In genomic region chr9:8436791-8437190, GRCh38 we compare ENCODE assay signal across 18 cellular contexts.
DNase-seq lines count a peak whose midpoint lies in the region; ATAC-seq and TF ChIP-seq lines count a peak whose summit lies in the region.
"Had no signal": no experiment of that assay in that cellular context is flagged by ENCODE, and none has a peak within 500 bp of the region (broad histone marks: within the 10 kb centered on the region; RNA-seq: fewer than 3 reads in every experiment).

No MANE protein-coding gene starts in this region.

- H3K27me3 ChIP-seq in upper lobe of right lung, result no peaks in the 10 kb centered on the region

- CTCF ChIA-PET in WTC11 (lab: Charles Lee), result no interaction called here

- no peaks in the 10 kb centered on the region for H3K4me1 ChIP-seq in upper lobe of right lung

- peak overlapping the region; percentile 92 for H3K27ac Mint-ChIP-seq in activated T-cell treated with anti-CD3 and anti-CD28 coated beads, Interleukin-2, amount 50 U/mL, for 24 hours
- H3K27ac Mint-ChIP-seq in WTC11, result peak overlapping the region; percentile 60; the same call in 1 of the 2 replicates
- H3K27ac Mint-ChIP-seq in activated naive CD8-positive, alpha-beta T cell treated with anti-CD3 and anti-CD28 coated beads for 36 hours, result peak overlapping the region; percentile 70
- no peak overlapping the region for H3K27ac Mint-ChIP-seq in stimulated activated memory B cell treated with anti-CD40 and anti-IgM and Interleukin-4, amounts not matched to agents 10 μg/mL and 1 μg/mL and 100 μg/mL, for 72 hours
- H3K27ac Mint-ChIP-seq: CD4-positive, CD25-positive, alpha-beta regulatory T cell; GM23338 had no signal

- no peaks in the 10 kb centered on the region for H3K36me3 Mint-ChIP-seq in activated T-cell treated with anti-CD3 and anti-CD28 coated beads, Interleukin-2, amount 50 U/mL, for 24 hours (ENCODE audit: low read depth)
- H3K36me3 Mint-ChIP-seq in WTC11, result no peaks in the 10 kb centered on the region
- H3K36me3 Mint-ChIP-seq in activated naive CD8-positive, alpha-beta T cell treated with anti-CD3 and anti-CD28 coated beads for 36 hours, result peaks cover 2% of the 10 kb centered on the region
- no peaks in the 10 kb centered on the region for H3K36me3 Mint-ChIP-seq in stimulated activated memory B cell treated with anti-CD40 and anti-IgM and Interleukin-4, amounts not matched to agents 10 μg/mL and 1 μg/mL and 100 μg/mL, for 72 hours
- H3K36me3 Mint-ChIP-seq: CD4-positive, CD25-positive, alpha-beta regulatory T cell had no signal

- no peak overlapping the region for H3K4me3 Mint-ChIP-seq in activated T-cell treated with anti-CD3 and anti-CD28 coated beads, Interleukin-2, amount 50 U/mL, for 24 hours
- no peak overlapping the region for H3K4me3 Mint-ChIP-seq in WTC11
- H3K4me3 Mint-ChIP-seq in activated naive CD8-positive, alpha-beta T cell treated with anti-CD3 and anti-CD28 coated beads for 36 hours, result no peak overlapping the region
- H3K4me3 Mint-ChIP-seq in stimulated activated memory B cell treated with anti-CD40 and anti-IgM and Interleukin-4, amounts not matched to agents 10 μg/mL and 1 μg/mL and 100 μg/mL, for 72 hours, result no peak overlapping the region
- H3K4me3 Mint-ChIP-seq: CD4-positive, CD25-positive, alpha-beta regulatory T cell; GM23338 had no signal

- peaks cover 18% of the 10 kb centered on the region for H3K4me1 Mint-ChIP-seq in activated T-cell treated with anti-CD3 and anti-CD28 coated beads, Interleukin-2, amount 50 U/mL, for 24 hours (ENCODE audit: low read depth)
- peaks cover 15% of the 10 kb centered on the region for H3K4me1 Mint-ChIP-seq in WTC11
- peaks cover 19% of the 10 kb centered on the region for H3K4me1 Mint-ChIP-seq in activated naive CD8-positive, alpha-beta T cell treated with anti-CD3 and anti-CD28 coated beads for 36 hours
- no peaks in the 10 kb centered on the region for H3K4me1 Mint-ChIP-seq in stimulated activated memory B cell treated with anti-CD40 and anti-IgM and Interleukin-4, amounts not matched to agents 10 μg/mL and 1 μg/mL and 100 μg/mL, for 72 hours
- H3K4me1 Mint-ChIP-seq: CD4-positive, CD25-positive, alpha-beta regulatory T cell had no signal

- ATAC-seq in WTC11 (no peak), upper lobe of right lung (no peak), GM19455 (IDR thresholded peaks at IDR 0.05; ENCODE audit: unreplicated experiment) (no peak)
- ATAC-seq in stimulated activated memory B cell treated with anti-CD40 and anti-IgM and Interleukin-4, amounts not matched to agents 10 μg/mL and 1 μg/mL and 100 μg/mL, for 72 hours, result peak; percentile 31
- ATAC-seq: GM23338, Right ventricle myocardium inferior had no signal

- no peak overlapping the region for H3K27ac ChIP-seq in upper lobe of right lung

- no peak for TF ChIP-seq CTCF in WTC11 (IDR thresholded peaks at IDR 0.05)
- no peak for TF ChIP-seq CTCF in upper lobe of right lung (IDR thresholded peaks at IDR 0.05)

- in situ Hi-C loops in G401 (cut with HindIII; ENCODE audit: low sequenced_read_pairs), result no loop called here

- H3K36me3 ChIP-seq in upper lobe of right lung, result no peaks in the 10 kb centered on the region
- H3K36me3 ChIP-seq: HAP-1 had no signal

- no peaks in the 10 kb centered on the region for H3K9me3 ChIP-seq in upper lobe of right lung
- H3K9me3 ChIP-seq: HAP-1 had no signal

- H3K4me3 ChIP-seq in upper lobe of right lung, result no peak overlapping the region
- H3K4me3 ChIP-seq: GM23338, HAP-1 had no signal

- POLR2A ChIA-PET in WTC11 (lab: Charles Lee), result no interaction called here

- H3K27me3 Mint-ChIP-seq in activated T-cell treated with anti-CD3 and anti-CD28 coated beads, Interleukin-2, amount 50 U/mL, for 24 hours, result peaks cover 2% of the 10 kb centered on the region
- H3K27me3 Mint-ChIP-seq in WTC11 (ENCODE audit: low read depth), result no peaks in the 10 kb centered on the region
- peaks cover 6% of the 10 kb centered on the region for H3K27me3 Mint-ChIP-seq in activated naive CD8-positive, alpha-beta T cell treated with anti-CD3 and anti-CD28 coated beads for 36 hours
- H3K27me3 Mint-ChIP-seq in stimulated activated memory B cell treated with anti-CD40 and anti-IgM and Interleukin-4, amounts not matched to agents 10 μg/mL and 1 μg/mL and 100 μg/mL, for 72 hours, result no peaks in the 10 kb centered on the region

- H3K9me3 Mint-ChIP-seq in activated T-cell treated with anti-CD3 and anti-CD28 coated beads, Interleukin-2, amount 50 U/mL, for 24 hours, result no peaks in the 10 kb centered on the region
- no peaks in the 10 kb centered on the region for H3K9me3 Mint-ChIP-seq in WTC11
- H3K9me3 Mint-ChIP-seq in activated naive CD8-positive, alpha-beta T cell treated with anti-CD3 and anti-CD28 coated beads for 36 hours, result no peaks in the 10 kb centered on the region
- H3K9me3 Mint-ChIP-seq in stimulated activated memory B cell treated with anti-CD40 and anti-IgM and Interleukin-4, amounts not matched to agents 10 μg/mL and 1 μg/mL and 100 μg/mL, for 72 hours, result no peaks in the 10 kb centered on the region
- H3K9me3 Mint-ChIP-seq: GM23338 had no signal

- no peak for DNase-seq in activated T-cell treated with anti-CD3 and anti-CD28 coated beads, Interleukin-2, amount 50 U/mL, for 24 hours
- no peak for DNase-seq in activated T-cell treated with anti-CD3 and anti-CD28 coated beads, Interleukin-2, amount 50 U/mL, for 48 hours
- DNase-seq in WTC11 (ENCODE audit: low spot score) (no peak), upper lobe of right lung (no peak), G401 (ENCODE audit: low spot score) (no peak)
- DNase-seq in activated naive CD8-positive, alpha-beta T cell treated with anti-CD3 and anti-CD28 coated beads for 36 hours, result no peak
- DNase-seq: CD4-positive, CD25-positive, alpha-beta regulatory T cell; COR-L47; DMS79; Kasumi-1; NCI-H187; NCI-H446; NCI-H526 had no signal

- intact Hi-C loops in upper lobe of right lung (cut with DNase I), result no loop called here

TF ChIP-seq in WTC11, 78 proteins besides CTCF, POLR2A, EP300 and RAD21:
- TF ChIP-seq E2F5 (CRISPR knock-in tag; IDR thresholded peaks at IDR 0.05), result no peak
- TF ChIP-seq, protein P1, sequence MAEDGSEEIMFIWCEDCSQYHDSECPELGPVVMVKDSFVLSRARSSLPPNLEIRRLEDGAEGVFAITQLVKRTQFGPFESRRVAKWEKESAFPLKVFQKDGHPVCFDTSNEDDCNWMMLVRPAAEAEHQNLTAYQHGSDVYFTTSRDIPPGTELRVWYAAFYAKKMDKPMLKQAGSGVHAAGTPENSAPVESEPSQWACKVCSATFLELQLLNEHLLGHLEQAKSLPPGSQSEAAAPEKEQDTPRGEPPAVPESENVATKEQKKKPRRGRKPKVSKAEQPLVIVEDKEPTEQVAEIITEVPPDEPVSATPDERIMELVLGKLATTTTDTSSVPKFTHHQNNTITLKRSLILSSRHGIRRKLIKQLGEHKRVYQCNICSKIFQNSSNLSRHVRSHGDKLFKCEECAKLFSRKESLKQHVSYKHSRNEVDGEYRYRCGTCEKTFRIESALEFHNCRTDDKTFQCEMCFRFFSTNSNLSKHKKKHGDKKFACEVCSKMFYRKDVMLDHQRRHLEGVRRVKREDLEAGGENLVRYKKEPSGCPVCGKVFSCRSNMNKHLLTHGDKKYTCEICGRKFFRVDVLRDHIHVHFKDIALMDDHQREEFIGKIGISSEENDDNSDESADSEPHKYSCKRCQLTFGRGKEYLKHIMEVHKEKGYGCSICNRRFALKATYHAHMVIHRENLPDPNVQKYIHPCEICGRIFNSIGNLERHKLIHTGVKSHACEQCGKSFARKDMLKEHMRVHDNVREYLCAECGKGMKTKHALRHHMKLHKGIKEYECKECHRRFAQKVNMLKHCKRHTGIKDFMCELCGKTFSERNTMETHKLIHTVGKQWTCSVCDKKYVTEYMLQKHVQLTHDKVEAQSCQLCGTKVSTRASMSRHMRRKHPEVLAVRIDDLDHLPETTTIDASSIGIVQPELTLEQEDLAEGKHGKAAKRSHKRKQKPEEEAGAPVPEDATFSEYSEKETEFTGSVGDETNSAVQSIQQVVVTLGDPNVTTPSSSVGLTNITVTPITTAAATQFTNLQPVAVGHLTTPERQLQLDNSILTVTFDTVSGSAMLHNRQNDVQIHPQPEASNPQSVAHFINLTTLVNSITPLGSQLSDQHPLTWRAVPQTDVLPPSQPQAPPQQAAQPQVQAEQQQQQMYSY (CRISPR knock-in tag; IDR thresholded peaks at IDR 0.05), result no peak
- no peak for TF ChIP-seq FOXP1 (CRISPR knock-in tag; IDR thresholded peaks at IDR 0.05; ENCODE audit: borderline replicate concordance)
- no peak for TF ChIP-seq ZNF121 (CRISPR knock-in tag; IDR thresholded peaks at IDR 0.05)
- TF ChIP-seq JAZF1 (CRISPR knock-in tag; IDR thresholded peaks at IDR 0.05), result no peak
